ENCODE assay signal across 33 cellular contexts in genomic region chr6:15783484-15783883, GRCh38.
"Had no signal": no experiment of that assay in that cellular context is flagged by ENCODE, and none has a peak within 500 bp of the region (broad histone marks: within the 10 kb centered on the region; RNA-seq: fewer than 3 reads in every experiment).

No MANE protein-coding gene starts in this region.

- ATAC-seq: activated naive CD4-positive, alpha-beta T cell treated with anti-CD3 and anti-CD28 coated beads, Interleukin-2, amount 50 U/mL, for 72 hours; activated naive CD8-positive, alpha-beta T cell treated with anti-CD3 and anti-CD28 coated beads, Interleukin-2, amount 50 U/mL, for 24 hours; activated T-cell treated with anti-CD3 and anti-CD28 coated beads, Interleukin-2, amount 50 U/mL, for 4 hours; activated T-cell treated with anti-CD3 and anti-CD28 coated beads, Interleukin-2, amount 50 U/mL, for 72 hours; activated T-helper 17 cell treated with anti-CD3 and anti-CD28 coated beads, Interleukin-2, amount 50 U/mL, for 72 hours had no signal

- H3K4me1 ChIP-seq: adrenal gland, ascending aorta, breast epithelium had no signal

- H3K36me3 ChIP-seq: adrenal gland, ascending aorta, brain microvascular endothelial cell, breast epithelium, cardiac muscle cell had no signal

- H3K9me3 ChIP-seq: adrenal gland, ascending aorta, breast epithelium had no signal

- FAIRE-seq: astrocyte, bronchial epithelial cell had no signal

- H3K4me3 ChIP-seq: adrenal gland, ascending aorta, breast epithelium, cardiac muscle cell had no signal

- DNase-seq: activated effector memory CD4-positive, alpha-beta T cell treated with anti-CD3 and anti-CD28 coated beads, Interleukin-2, amount 50 U/mL, for 16 hours; activated effector memory CD4-positive, alpha-beta T cell treated with Interleukin-2 at 50 U/mL for 16 hours; activated gamma-delta T cell; activated gamma-delta T cell treated with Interleukin-2 at 50 U/mL for 16 hours; activated naive CD4-positive, alpha-beta T cell; activated naive CD4-positive, alpha-beta T cell treated with anti-CD3 and anti-CD28 coated beads for 36 hours; activated naive CD4-positive, alpha-beta T cell treated with anti-CD3 and anti-CD28 coated beads, Interleukin-2, amount 10 ng/mL, durations not matched to agents 7 days and 5 days; activated naive CD4-positive, alpha-beta T cell treated with anti-CD3 and anti-CD28 coated beads, Interleukin-2, amount 50 U/mL, for 16 hours; activated naive CD4-positive, alpha-beta T cell treated with Interleukin-2 at 50 U/mL for 16 hours; activated naive CD8-positive, alpha-beta T cell treated with anti-CD3 and anti-CD28 coated beads for 36 hours; activated naive CD8-positive, alpha-beta T cell treated with anti-CD3 and anti-CD28 coated beads, Interleukin-2, amount 10 ng/mL, durations not matched to agents 7 days and 5 days; activated naive CD8-positive, alpha-beta T cell treated with anti-CD3 and anti-CD28 coated beads, Interleukin-2, amount 50 U/mL, for 24 hours; activated T-cell treated with anti-CD3 and anti-CD28 coated beads, Interleukin-2, amount 50 U/mL, for 1 hour; activated T-cell treated with anti-CD3 and anti-CD28 coated beads, Interleukin-2, amount 50 U/mL, for 24 hours; activated T-cell treated with anti-CD3 and anti-CD28 coated beads, Interleukin-2, amount 50 U/mL, for 4 hours; activated T-cell treated with anti-CD3 and anti-CD28 coated beads, Interleukin-2, amount 50 U/mL, for 48 hours; activated T-cell treated with anti-CD3 and anti-CD28 coated beads, Interleukin-2, amount 50 U/mL, for 72 hours; adrenal gland; amniotic stem cell; amygdala; anterior cingulate cortex; aorta; brain microvascular endothelial cell; caudate nucleus; central memory CD4-positive, alpha-beta T cell; cerebellar nuclear complex had no signal

- H3K27ac ChIP-seq: adrenal gland, ascending aorta, brain microvascular endothelial cell, breast epithelium, cardiac muscle cell had no signal

- H3K27me3 ChIP-seq: adrenal gland, ascending aorta, brain microvascular endothelial cell, breast epithelium, cardiac muscle cell had no signal
